Comparison of ENCODE assay signal across 21 cellular contexts in genomic region chr10:130479146-130479545, GRCh38.
DNase-seq lines count a peak whose midpoint lies in the region; FAIRE-seq and TF ChIP-seq lines count a peak whose summit lies in the region.
"Had no signal": no experiment of that assay in that cellular context is flagged by ENCODE, and none has a peak within 500 bp of the region (broad histone marks: within the 10 kb centered on the region; RNA-seq: fewer than 3 reads in every experiment).

No MANE protein-coding gene starts in this region.

- no peak for TF ChIP-seq CTCF in H1 (IDR thresholded peaks at IDR 0.05; ENCODE audit: control extremely low read depth in 1 of 3, insufficient read depth in 1 of 3, low read depth in 1 of 3, low read length in 3 of 3)
- TF ChIP-seq CTCF in sigmoid colon (IDR thresholded peaks at IDR 0.05): no peak

- CTCF ChIA-PET in H1 (lab: Charles Lee; ENCODE audit: partially characterized antibody): interaction anchor here (1.2 to 1.5 kb wide), 3 partner anchors 8 to 228 kb away, joined by 3 to 6 read pairs (median 3); no protein-coding TSS in a partner anchor

- H2BK12ac ChIP-seq in H1 (ENCODE audit: low read depth, low read length) (no peak overlapping the region), neuronal stem cell (ENCODE audit: low read length) (no peak overlapping the region)

- no peaks in the 10 kb centered on the region for H3K27me3 ChIP-seq in H1 (replicated peaks in 1 of 4; ENCODE audit: control insufficient read depth in 3 of 4, extremely low read depth in 1 of 4, insufficient read depth in 3 of 4, low read length in 3 of 4)
- H3K27me3 ChIP-seq in neuronal stem cell (ENCODE audit: control insufficient read depth in 3 of 3, insufficient read depth in 3 of 3, low read depth in 1 of 3, low read length in 3 of 3): no peaks in the 10 kb centered on the region
- peaks cover 0 to 3% (median 0%) of the 10 kb centered on the region in 3 donors for H3K27me3 ChIP-seq in sigmoid colon
- H3K27me3 ChIP-seq: BE2C; BLaER1 treated with 17β-estradiol and CSF1 and Interleukin-3, amounts not matched to agents 10 nM and 100 nM had no signal

- H4K8ac ChIP-seq in H1 (ENCODE audit: extremely low read depth, insufficient read depth, low read length) (no peak overlapping the region), neuronal stem cell (ENCODE audit: low read depth, low read length) (no peak overlapping the region)

- no peak for TF ChIP-seq RAD21 in H1 (IDR thresholded peaks at IDR 0.05 in 1 of 2, conservative IDR thresholded peaks at IDR 0.05 in 1 of 2; ENCODE audit: low read depth in 2 of 2, low read length in 2 of 2)

- H3K79me2 ChIP-seq in H1 (ENCODE audit: control insufficient read depth in 1 of 2, insufficient read depth in 2 of 2, low read length in 2 of 2): no peaks in the 10 kb centered on the region

- H3K4me2 ChIP-seq in H1 (ENCODE audit: insufficient read depth in 1 of 2, low read depth in 2 of 2, low read length in 2 of 2): no peak overlapping the region
- no peak overlapping the region for H3K4me2 ChIP-seq in neuronal stem cell (ENCODE audit: insufficient read depth, low read length, poor library complexity, severe bottlenecking)
- H3K4me2 ChIP-seq: BLaER1 treated with 17β-estradiol and CSF1 and Interleukin-3, amounts not matched to agents 10 nM and 100 nM had no signal

- intact Hi-C loops in sigmoid colon (cut with DNase I): no loop called here

- H3K27ac ChIP-seq in H1 (ENCODE audit: low read depth, low read length): no peak overlapping the region
- no peak overlapping the region for H3K27ac ChIP-seq in neuronal stem cell (replicated peaks; ENCODE audit: low read length)
- no peak overlapping the region for H3K27ac ChIP-seq in sigmoid colon
- H3K27ac ChIP-seq: 22Rv1; BLaER1 treated with 17β-estradiol and CSF1 and Interleukin-3, amounts not matched to agents 10 nM and 100 nM; GM23248 had no signal

- no peak overlapping the region for H4K91ac ChIP-seq in H1 (replicated peaks; ENCODE audit: insufficient read length, low read length)
- no peak overlapping the region for H4K91ac ChIP-seq in neuronal stem cell (ENCODE audit: low read depth, low read length, poor library complexity)

- H3K36me3 ChIP-seq in H1 (ENCODE audit: control insufficient read depth in 2 of 4, insufficient read depth in 4 of 4, low read length in 3 of 4): no peaks in the 10 kb centered on the region
- H3K36me3 ChIP-seq in neuronal stem cell (replicated peaks in 1 of 2; ENCODE audit: control insufficient read depth in 2 of 2, insufficient read depth in 2 of 2, low read length in 2 of 2): no peaks in the 10 kb centered on the region
- H3K36me3 ChIP-seq in sigmoid colon: no peaks in the 10 kb centered on the region
- H3K36me3 ChIP-seq: BE2C; BLaER1 treated with 17β-estradiol and CSF1 and Interleukin-3, amounts not matched to agents 10 nM and 100 nM had no signal

- H2AFZ ChIP-seq in H1 (ENCODE audit: low read length) (0 out of 2 replicates have a peak overlapping the region, but pooled peaks have one; percentile 25), neuronal stem cell (ENCODE audit: low read length) (no peak overlapping the region)
- H2AFZ ChIP-seq: GM23248 had no signal

- peak; percentile 83 for DNase-seq in NCI-H2171 treated with DMSO at 0.1 percent for 48 hours (lab: John Stamatoyannopoulos, UW)
- DNase-seq in NCI-H2171 (lab: John Stamatoyannopoulos, UW): no peak
- DNase-seq in H1 (ENCODE audit: low read depth in 1 of 2, low spot score in 2 of 2): no peak
- no peak for DNase-seq in neuronal stem cell (ENCODE audit: low spot score)
- peak; percentile 32 for DNase-seq in sigmoid colon
- DNase-seq in DMS153 treated with DMSO at 0.1 percent for 48 hours (lab: John Stamatoyannopoulos, UW; ENCODE audit: unreplicated experiment): no peak
- no peak for DNase-seq in stimulated activated naive CD4-positive, alpha-beta T cell (lab: John Stamatoyannopoulos, UW)
- no peak for DNase-seq in NOMO-1 (lab: John Stamatoyannopoulos, UW; ENCODE audit: unreplicated experiment in 2 of 2)
- DNase-seq: AML-193; BE2C; CD4-positive, alpha-beta T cell; CD8-positive, alpha-beta memory T cell; DMS 273 treated with DMSO at 0.1 percent for 48 hours; DMS53; GM23248; H9 had no signal

- H2BK120ac ChIP-seq in H1 (replicated peaks; ENCODE audit: low read depth, low read length): no peak overlapping the region
- no peak overlapping the region for H2BK120ac ChIP-seq in neuronal stem cell (ENCODE audit: low read depth, low read length)

- no peaks in the 10 kb centered on the region; a peak in 2 of 7 replicates for H3K4me1 ChIP-seq in H1 (replicated peaks in 1 of 4; ENCODE audit: control insufficient read depth in 3 of 4, insufficient read depth in 4 of 4, low read length in 3 of 4)
- H3K4me1 ChIP-seq in neuronal stem cell (ENCODE audit: control insufficient read depth in 2 of 2, insufficient read depth in 1 of 2, low read depth in 1 of 2, low read length in 2 of 2): peaks cover 0 to 6% of the 10 kb centered on the region in 2 donors
- H3K4me1 ChIP-seq in sigmoid colon: no peaks in the 10 kb centered on the region
- H3K4me1 ChIP-seq: BE2C had no signal

- H3K23ac ChIP-seq in H1 (ENCODE audit: insufficient read length) (no peak overlapping the region), neuronal stem cell (ENCODE audit: low read depth, low read length, poor library complexity) (no peak overlapping the region)

- no peaks in the 10 kb centered on the region for H3K79me1 ChIP-seq in H1 (ENCODE audit: low read depth, low read length)
- H3K79me1 ChIP-seq in neuronal stem cell (ENCODE audit: low read depth, low read length): no peaks in the 10 kb centered on the region

- no peak for FAIRE-seq in H1 (lab: Jason Lieb, UNC)
- FAIRE-seq: A204.1, D721Med, GM12892 had no signal

- H3K14ac ChIP-seq in H1 (ENCODE audit: insufficient read length) (no peak overlapping the region), neuronal stem cell (ENCODE audit: low read length) (no peak overlapping the region)

- H3K9ac ChIP-seq in H1 (replicated peaks in 1 of 4; ENCODE audit: extremely low read depth in 1 of 4, low read depth in 3 of 4, low read length in 3 of 4): no peak overlapping the region
- no peak overlapping the region for H3K9ac ChIP-seq in neuronal stem cell (ENCODE audit: low read depth, low read length, poor library complexity)
- H3K9ac ChIP-seq: BLaER1 treated with 17β-estradiol and CSF1 and Interleukin-3, amounts not matched to agents 10 nM and 100 nM; GM23248 had no signal

- H2BK15ac ChIP-seq in H1 (ENCODE audit: low read length) (no peak overlapping the region), neuronal stem cell (ENCODE audit: low read length) (no peak overlapping the region)

- no peak overlapping the region for H3K56ac ChIP-seq in H1 (replicated peaks; ENCODE audit: insufficient read length, low read depth, low read length)

- no peak for TF ChIP-seq EP300 in H1 (IDR thresholded peaks at IDR 0.05; ENCODE audit: borderline replicate concordance in 1 of 2, low read depth in 2 of 2, low read length in 2 of 2)
- TF ChIP-seq EP300 in sigmoid colon (IDR thresholded peaks at IDR 0.05): no peak

- no peak overlapping the region for H3K4me3 ChIP-seq in H1 (ENCODE audit: extremely low read depth in 1 of 4, insufficient read depth in 2 of 4, low read depth in 3 of 4, low read length in 4 of 4)
- H3K4me3 ChIP-seq in neuronal stem cell (ENCODE audit: low read length in 2 of 2): no peak overlapping the region
- no peak overlapping the region for H3K4me3 ChIP-seq in sigmoid colon
- H3K4me3 ChIP-seq: BLaER1 treated with 17β-estradiol and CSF1 and Interleukin-3, amounts not matched to agents 10 nM and 100 nM; GM23248 had no signal

- no peaks in the 10 kb centered on the region for H4K20me1 ChIP-seq in H1 (replicated peaks in 1 of 2; ENCODE audit: control insufficient read depth in 1 of 2, insufficient read depth in 2 of 2, low read length in 2 of 2)

- H3K4ac ChIP-seq in H1 (replicated peaks; ENCODE audit: insufficient read length, low read depth, low read length) (no peak overlapping the region), neuronal stem cell (ENCODE audit: low read length) (no peak overlapping the region)

- no peaks in the 10 kb centered on the region for H3K23me2 ChIP-seq in H1 (ENCODE audit: low read depth, low read length)

- H3K18ac ChIP-seq in H1 (ENCODE audit: extremely low read depth, low read length) (no peak overlapping the region), neuronal stem cell (ENCODE audit: low read length) (peak overlapping the region; percentile 88)

- H2BK5ac ChIP-seq in H1 (ENCODE audit: low read depth, low read length) (no peak overlapping the region), neuronal stem cell (ENCODE audit: low read length) (no peak overlapping the region)

- H4K5ac ChIP-seq in H1 (ENCODE audit: insufficient read length, low read depth, low read length): no peak overlapping the region

- TF ChIP-seq POLR2A in H1 (IDR thresholded peaks at IDR 0.05; ENCODE audit: control extremely low read depth in 1 of 2, low read depth in 2 of 2, low read length in 2 of 2) (no peak), sigmoid colon (IDR thresholded peaks at IDR 0.05) (no peak)

- no peak overlapping the region for H2AK5ac ChIP-seq in H1 (ENCODE audit: low read depth, low read length)
- H2AK5ac ChIP-seq in neuronal stem cell (ENCODE audit: low read depth, low read length): no peak overlapping the region

- no peaks in the 10 kb centered on the region for H3K9me3 ChIP-seq in H1 (ENCODE audit: insufficient read depth in 2 of 2, low read depth in 1 of 2, low read length in 1 of 2)
- H3K9me3 ChIP-seq in neuronal stem cell (replicated peaks in 1 of 2; ENCODE audit: control insufficient read depth in 2 of 2, insufficient read depth in 1 of 2, low read depth in 1 of 2, low read length in 2 of 2): no peaks in the 10 kb centered on the region
- no peaks in the 10 kb centered on the region for H3K9me3 ChIP-seq in sigmoid colon
- H3K9me3 ChIP-seq: BE2C; BLaER1 treated with 17β-estradiol and CSF1 and Interleukin-3, amounts not matched to agents 10 nM and 100 nM had no signal

- 85% methylated on average over 7 of the region's 7 CpGs; no CpG with 5 or more reads in 1 of the 2 experiments for WGBS in H1 (ENCODE audit: extremely low coverage in 1 of 2, insufficient coverage in 1 of 2, insufficient read length in 1 of 2, insufficient replicate concordance in 2 of 2, low coverage in 1 of 2, low lambda C conversion rate in 2 of 2, missing lambda C conversion rate in 1 of 2), 2 experiments
- WGBS in neuronal stem cell (ENCODE audit: extremely low coverage in 2 of 2, insufficient read length in 2 of 2, insufficient replicate concordance in 1 of 2), 2 donors: no CpG with 5 or more reads among the region's 7 CpGs
- 80 to 83% methylated on average over 7 of the region's 7 CpGs for WGBS in sigmoid colon, 2 donors

- POLR2A ChIA-PET in H1 (lab: Charles Lee; ENCODE audit: partially characterized antibody): no interaction called here

- no peak overlapping the region for H2BK20ac ChIP-seq in H1 (ENCODE audit: low read length)

TF ChIP-seq in H1, 55 proteins besides CTCF, POLR2A, EP300 and RAD21 (continues in another document):
- TF ChIP-seq POU5F1 (IDR thresholded peaks at IDR 0.05; ENCODE audit: low read depth, low read length) (no peak), TAF7 (optimal IDR thresholded peaks at IDR 0.05; ENCODE audit: borderline replicate concordance, low read depth, low read length) (no peak), CHD1 (IDR thresholded peaks at IDR 0.05; ENCODE audit: low read depth, low read length) (no peak), KDM1A (IDR thresholded peaks at IDR 0.05; ENCODE audit: borderline replicate concordance, low read length) (no peak), HDAC2 (IDR thresholded peaks at IDR 0.05; ENCODE audit: borderline replicate concordance in 1 of 2, low read depth in 2 of 2, low read length in 2 of 2) (no peak)

Comparison
In these comparisons a context has a peak if more than half of its experiments do, and no peak if none do; other contexts are left out.
1. DNase-seq: peak in NCI-H2171 treated with DMSO at 0.1 percent for 48 hours (single experiment) and sigmoid colon (single experiment); none in NCI-H2171 (single experiment), H1 (0 of 2), neuronal stem cell (single experiment), DMS153 treated with DMSO at 0.1 percent for 48 hours (single experiment), stimulated activated naive CD4-positive, alpha-beta T cell (0 of 6) and NOMO-1 (0 of 2).